1 cellular context compared by ENCODE assay signal in the genomic region with DNA sequence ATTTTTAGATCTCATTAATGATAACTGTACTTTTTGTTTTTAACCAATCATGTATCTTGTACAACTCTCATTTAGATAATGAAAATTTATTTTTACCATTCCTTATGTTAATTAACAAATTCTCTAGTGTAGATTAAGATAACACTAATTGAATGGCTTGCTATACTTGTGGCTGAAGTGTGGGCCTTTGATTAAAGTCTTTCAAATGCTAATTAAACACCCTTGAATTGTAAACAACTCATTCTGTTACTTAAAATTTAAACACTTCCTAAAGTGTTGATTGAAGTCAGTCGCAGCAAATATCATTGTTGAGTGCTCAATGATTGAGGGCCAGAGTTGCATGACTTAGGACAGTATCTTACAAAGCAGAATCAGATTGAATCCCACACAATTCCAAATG.
TF ChIP-seq lines count a peak whose summit lies in the region.

No MANE protein-coding gene starts in this region.

TF ChIP-seq in H1, 55 proteins besides CTCF, POLR2A, EP300 and RAD21:
- no peak for TF ChIP-seq RXRA (IDR thresholded peaks at IDR 0.05; ENCODE audit: insufficient read depth, low read depth, low read length)
- no peak for TF ChIP-seq JUN (IDR thresholded peaks at IDR 0.05; ENCODE audit: low read depth, low read length)
- no peak for TF ChIP-seq TCF12 (IDR thresholded peaks at IDR 0.05; ENCODE audit: low read depth, low read length)
- TF ChIP-seq ZNF274 (IDR thresholded peaks at IDR 0.05; ENCODE audit: borderline replicate concordance, extremely low read depth, low read length): no peak
- no peak for TF ChIP-seq YY1 (IDR thresholded peaks at IDR 0.05; ENCODE audit: low read depth, low read length)
- TF ChIP-seq NRF1 (IDR thresholded peaks at IDR 0.05; ENCODE audit: low read depth, low read length): no peak
- no peak for TF ChIP-seq CBX5 (IDR thresholded peaks at IDR 0.05; ENCODE audit: low read depth, low read length)
- TF ChIP-seq SIRT6 (IDR thresholded peaks at IDR 0.05; ENCODE audit: low read length): no peak
